1 cellular context compared by ENCODE assay signal in the genomic region with DNA sequence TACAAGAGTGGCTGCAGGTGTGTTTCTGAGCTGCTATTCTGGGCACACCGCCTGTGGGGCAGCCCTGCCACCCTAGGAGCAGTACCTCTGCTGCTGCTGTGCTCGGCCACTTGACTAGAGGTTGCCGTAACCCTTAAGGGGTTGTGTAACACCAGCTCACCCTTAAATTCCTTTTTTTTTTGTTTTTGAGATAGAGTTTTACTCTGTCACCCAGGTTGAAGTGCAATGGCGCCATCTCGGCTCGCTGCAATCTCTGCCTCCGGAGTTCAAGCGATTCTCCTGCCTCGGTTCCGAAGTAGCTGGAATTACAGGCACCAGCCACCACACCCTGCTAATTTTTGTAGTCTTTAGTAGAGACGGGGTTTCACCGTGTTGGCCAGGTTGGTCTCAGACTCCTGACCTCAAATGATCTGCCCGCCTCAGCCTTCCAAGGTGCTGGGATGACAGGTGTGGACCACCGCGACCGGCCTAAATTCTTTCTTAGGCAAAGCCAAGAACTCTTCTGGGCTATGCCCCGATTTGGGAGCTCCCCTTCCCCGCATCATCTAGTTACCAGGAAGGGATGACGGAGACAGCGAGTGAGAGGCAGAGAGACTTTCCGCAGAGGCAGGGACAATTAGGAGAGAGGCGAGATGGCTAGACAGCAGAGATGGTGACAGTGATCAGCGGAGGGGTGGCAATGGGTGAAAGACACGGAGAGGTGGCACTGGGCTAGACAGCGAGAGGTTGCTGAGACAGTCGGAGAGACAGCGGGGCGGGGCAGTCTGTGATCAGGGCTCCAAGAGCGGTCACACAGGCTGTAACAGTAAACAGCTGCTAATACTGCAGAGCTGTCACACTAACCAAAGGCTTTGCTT.
TF ChIP-seq lines count a peak whose summit lies in the region.

No MANE protein-coding gene starts in this region.

TF ChIP-seq in H1, 55 proteins besides CTCF, POLR2A, EP300 and RAD21:
- TF ChIP-seq GTF2F1 (IDR thresholded peaks at IDR 0.05; ENCODE audit: borderline replicate concordance, low read depth, low read length) (no peak), EZH2 (IDR thresholded peaks at IDR 0.05; ENCODE audit: low read depth, low read length, severe bottlenecking) (no peak), NANOG (IDR thresholded peaks at IDR 0.05; ENCODE audit: insufficient read depth, low read depth, low read length, poor library complexity, severe bottlenecking) (no peak), CTBP2 (IDR thresholded peaks at IDR 0.05; ENCODE audit: borderline replicate concordance, insufficient read depth, insufficient read length, low read length) (no peak), TBP (IDR thresholded peaks at IDR 0.05; ENCODE audit: low read depth, low read length) (peak; percentile 46; the same call in 1 of the 2 replicates), KDM1A (IDR thresholded peaks at IDR 0.05; ENCODE audit: borderline replicate concordance, low read length) (no peak), YY1 (IDR thresholded peaks at IDR 0.05; ENCODE audit: low read depth, low read length) (no peak), BACH1 (IDR thresholded peaks at IDR 0.05; ENCODE audit: low read length) (no peak), TAF7 (optimal IDR thresholded peaks at IDR 0.05; ENCODE audit: borderline replicate concordance, low read depth, low read length) (peak; percentile 93), CHD2 (IDR thresholded peaks at IDR 0.05; ENCODE audit: low read length) (no peak), SRF (IDR thresholded peaks at IDR 0.05; ENCODE audit: low read depth, low read length) (no peak), GABPA (IDR thresholded peaks at IDR 0.05; ENCODE audit: borderline replicate concordance, insufficient read depth, low read length) (no peak)
